In the genomic region with DNA sequence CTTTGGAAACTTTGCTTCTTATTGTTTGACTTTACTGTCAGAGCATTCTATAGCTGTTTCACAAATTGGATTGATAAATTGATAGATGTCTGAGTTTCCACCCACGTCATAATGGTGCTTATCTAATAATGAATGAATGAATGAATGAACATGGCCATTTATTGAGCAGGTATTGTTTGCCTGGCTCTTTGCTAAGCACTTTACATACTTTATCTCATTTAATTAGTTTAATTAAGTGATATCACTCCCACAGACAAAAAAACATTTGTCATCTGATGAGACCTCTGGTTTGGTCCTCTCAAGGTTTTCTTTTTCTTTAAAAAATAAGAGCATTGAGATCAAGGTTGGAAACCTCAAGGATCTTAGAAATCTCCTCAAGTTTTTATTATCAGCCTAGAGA, we compare ENCODE assay signal across 25 cellular contexts. TPM values are rescaled to one million over a fixed set of nuclear protein-coding genes. Genes with fewer than 3 reads are reported as not detected.
DNase-seq lines count a peak whose midpoint lies in the region; ATAC-seq and TF ChIP-seq lines count a peak whose summit lies in the region.
"Had no signal": no experiment of that assay in that cellular context is flagged by ENCODE, and none has a peak within 500 bp of the region (broad histone marks: within the 10 kb centered on the region; RNA-seq: fewer than 3 reads in every experiment).

No MANE protein-coding gene starts in this region.

- H3K27me3 ChIP-seq in Caco-2 (replicated peaks; ENCODE audit: control insufficient read depth, insufficient read depth, low read length) (no peaks in the 10 kb centered on the region), HUES64 (ENCODE audit: insufficient read depth, low read length) (no peaks in the 10 kb centered on the region), uterus (no peaks in the 10 kb centered on the region)
- H3K27me3 ChIP-seq: brain microvascular endothelial cell, sigmoid colon had no signal

- no peak overlapping the region for H3K4me3 ChIP-seq in Caco-2 (ENCODE audit: low read depth, low read length)
- peak overlapping the region; percentile 88 for H3K4me3 ChIP-seq in HUES64 (ENCODE audit: low read length)
- no peak overlapping the region for H3K4me3 ChIP-seq in uterus
- H3K4me3 ChIP-seq: MG63 had no signal

- ATAC-seq in GM21529 (IDR thresholded peaks at IDR 0.05; ENCODE audit: unreplicated experiment) = no peak
- ATAC-seq in HG02981 (IDR thresholded peaks at IDR 0.05; ENCODE audit: unreplicated experiment) = no peak
- ATAC-seq: activated CD8-positive, alpha-beta T cell treated with anti-CD3 and anti-CD28 coated beads, Interleukin-2, amount 10 ng/mL, durations not matched to agents 7 days and 5 days had no signal

- no peaks in the 10 kb centered on the region; the same call in 1 of the 2 replicates for H3K4me1 ChIP-seq in Caco-2
- peaks cover 24% of the 10 kb centered on the region for H3K4me1 ChIP-seq in HUES64 (ENCODE audit: insufficient read depth, low read length)
- H3K4me1 ChIP-seq in uterus = no peaks in the 10 kb centered on the region
- H3K4me1 ChIP-seq: prostate gland had no signal

- no peak for TF ChIP-seq CTCF in Caco-2 (IDR thresholded peaks at IDR 0.05; ENCODE audit: insufficient read depth in 1 of 2, low read depth in 1 of 2, low read length in 1 of 2, severe bottlenecking in 1 of 2, unreplicated experiment in 1 of 2)
- TF ChIP-seq CTCF in endothelial cell (IDR thresholded peaks at IDR 0.05; ENCODE audit: unreplicated experiment) = no peak
- no peak for TF ChIP-seq CTCF in nephron progenitor cell (IDR thresholded peaks at IDR 0.05)
- TF ChIP-seq CTCF in uterus (IDR thresholded peaks at IDR 0.05) = no peak

- H3K4me3 Mint-ChIP-seq in Caco-2 (ENCODE audit: unreplicated experiment) (peak overlapping the region; percentile 88), endothelial cell (ENCODE audit: unreplicated experiment) (peak overlapping the region; percentile 91), nephron progenitor cell (peak overlapping the region; percentile 98)

- H3K27ac Mint-ChIP-seq in Caco-2 (ENCODE audit: unreplicated experiment) = no peak overlapping the region
- H3K27ac Mint-ChIP-seq in endothelial cell (ENCODE audit: unreplicated experiment) = no peak overlapping the region
- H3K27ac Mint-ChIP-seq in nephron progenitor cell = no peak overlapping the region
- H3K27ac Mint-ChIP-seq: activated CD8-positive, alpha-beta T cell treated with anti-CD3 and anti-CD28 coated beads, Interleukin-2, amount 10 ng/mL, durations not matched to agents 7 days and 5 days; activated naive CD4-positive, alpha-beta T cell treated with anti-CD3 and anti-CD28 coated beads, Interleukin-2, amount 10 ng/mL, durations not matched to agents 7 days and 5 days; memory B cell had no signal

- no peaks in the 10 kb centered on the region for H3K27me3 Mint-ChIP-seq in Caco-2 (ENCODE audit: insufficient read depth, unreplicated experiment)
- peaks cover 14% of the 10 kb centered on the region for H3K27me3 Mint-ChIP-seq in endothelial cell (ENCODE audit: unreplicated experiment)
- H3K27me3 Mint-ChIP-seq in nephron progenitor cell (ENCODE audit: low read depth, poor library complexity) = no peaks in the 10 kb centered on the region

- peaks cover 6% of the 10 kb centered on the region for H3K4me1 Mint-ChIP-seq in Caco-2 (ENCODE audit: low read depth, unreplicated experiment)
- H3K4me1 Mint-ChIP-seq in endothelial cell (ENCODE audit: unreplicated experiment) = peaks cover 25% of the 10 kb centered on the region
- peaks cover 27% of the 10 kb centered on the region for H3K4me1 Mint-ChIP-seq in nephron progenitor cell

- WGBS in HUES64 = 77% methylated on average over 1 of the region's 1 CpG

- CTCF ChIA-PET in Caco-2 (lab: Charles Lee) = interaction anchor here (0.6 to 1.8 kb wide), 24 partner anchors 9 to 803 kb away, joined by 3 to 18 read pairs (median 6); no protein-coding TSS in a partner anchor

- intact Hi-C loops in Caco-2 (cut with micrococcal nuclease; ENCODE audit: unreplicated experiment) (loop anchor here (1.0 to 5.0 kb wide), 9 partner anchors 91 to 507 kb away; no protein-coding TSS in a partner anchor), uterus (cut with DNase I; ENCODE audit: low total_unique reads) (no loop called here)

- POLR2A ChIA-PET in Caco-2 (lab: Charles Lee) = interaction anchor here (0.5 to 0.6 kb wide), 2 partner anchors 9 to 453 kb away, joined by 3 to 4 read pairs; no protein-coding TSS in a partner anchor

- H3K27ac ChIP-seq in HUES64 (ENCODE audit: low read depth, low read length) (no peak overlapping the region), uterus (no peak overlapping the region)
- H3K27ac ChIP-seq: adrenal gland; BLaER1 treated with 17β-estradiol and CSF1 and Interleukin-3, amounts not matched to agents 10 nM and 100 nM; brain microvascular endothelial cell; KMS-11; neutrophil had no signal

- BruUV-seq in Caco-2 (replicated peaks; lab: Mats Ljungman, UMichigan) = no TSS peak

- H3K36me3 ChIP-seq in Caco-2 (ENCODE audit: control insufficient read depth, insufficient read depth, low read length) (no peaks in the 10 kb centered on the region), HUES64 (ENCODE audit: insufficient read depth, low read length) (no peaks in the 10 kb centered on the region), uterus (no peaks in the 10 kb centered on the region)
- H3K36me3 ChIP-seq: adrenal gland; BLaER1 treated with 17β-estradiol and CSF1 and Interleukin-3, amounts not matched to agents 10 nM and 100 nM; brain microvascular endothelial cell; heart right ventricle; MG63; neutrophil; prostate gland; sigmoid colon; transverse colon had no signal

- no peak for TF ChIP-seq POLR2A in uterus (IDR thresholded peaks at IDR 0.05)

- H3K9me3 ChIP-seq in Caco-2 = no peaks in the 10 kb centered on the region
- no peaks in the 10 kb centered on the region for H3K9me3 ChIP-seq in HUES64 (ENCODE audit: insufficient read depth, low read depth, low read length)
- no peaks in the 10 kb centered on the region for H3K9me3 ChIP-seq in uterus
- H3K9me3 ChIP-seq: adrenal gland; BLaER1 treated with 17β-estradiol and CSF1 and Interleukin-3, amounts not matched to agents 10 nM and 100 nM; heart right ventricle; MG63; neutrophil; prostate gland; sigmoid colon; transverse colon had no signal

- H3K36me3 Mint-ChIP-seq in Caco-2 (ENCODE audit: insufficient read depth, unreplicated experiment) = peaks cover 14% of the 10 kb centered on the region
- no peaks in the 10 kb centered on the region for H3K36me3 Mint-ChIP-seq in endothelial cell (ENCODE audit: low read depth, unreplicated experiment)
- no peaks in the 10 kb centered on the region for H3K36me3 Mint-ChIP-seq in nephron progenitor cell (ENCODE audit: low read depth)
- H3K36me3 Mint-ChIP-seq: memory B cell had no signal

- DNase-seq in Caco-2 (no peak), endothelial cell (ENCODE audit: low spot score) (no peak), nephron progenitor cell (no peak), uterus (no peak)
- DNase-seq in activated CD4-positive, alpha-beta T cell treated with anti-CD3 and anti-CD28 coated beads for 48 hours = no peak
- DNase-seq: cerebellar nuclear complex; GDM1; stimulated activated CD4-positive, alpha-beta T cell treated with anti-CD3 and anti-CD28 coated beads, Interleukin-12 subunit alpha, Interleukin-12 subunit beta, amount 100 ng/mL, for 4 hours; stimulated activated CD4-positive, alpha-beta T cell treated with anti-CD3 and anti-CD28 coated beads, Interleukin-2, amount 100 ng/mL, for 48 hours had no signal

- no peak overlapping the region for H3K9ac ChIP-seq in HUES64 (ENCODE audit: low read depth, low read length)
- H3K9ac ChIP-seq: BLaER1 treated with 17β-estradiol and CSF1 and Interleukin-3, amounts not matched to agents 10 nM and 100 nM had no signal

- H3K9me3 Mint-ChIP-seq in Caco-2 (ENCODE audit: unreplicated experiment) = no peaks in the 10 kb centered on the region
- no peaks in the 10 kb centered on the region for H3K9me3 Mint-ChIP-seq in endothelial cell (ENCODE audit: unreplicated experiment)
- no peaks in the 10 kb centered on the region for H3K9me3 Mint-ChIP-seq in nephron progenitor cell
- H3K9me3 Mint-ChIP-seq: activated naive CD4-positive, alpha-beta T cell treated with anti-CD3 and anti-CD28 coated beads, Interleukin-2, amount 10 ng/mL, durations not matched to agents 7 days and 5 days; memory B cell had no signal

RNA-seq across cellular contexts. Expression of a gene that starts 2.8 kb away (rescaled TPM):
- 35.7 and 40.8 TPM in 2 replicates for total RNA-seq in Caco-2 (2022)
- 17.5 TPM for polyA plus RNA-seq in HUES64 (2013, experiment 1 of 2)
- polyA plus RNA-seq in HUES64 (2013, experiment 2 of 2) = 18.6 TPM
- total RNA-seq in endothelial cell (ENCODE audit: unreplicated experiment) = 51.7 TPM
- 10 to 100 TPM in 1 of 4 donors, 1 to 10 TPM in 3; 1.0 to 32.5 (median 3.3) TPM for total RNA-seq in uterus
